11 cellular contexts compared by ENCODE assay signal in genomic region chr6:169864148-169865030, GRCh38.
DNase-seq lines count a peak whose midpoint lies in the region; ATAC-seq and TF ChIP-seq lines count a peak whose summit lies in the region.
"Had no signal": no experiment of that assay in that cellular context is flagged by ENCODE, and none has a peak within 500 bp of the region (broad histone marks: within the 10 kb centered on the region; RNA-seq: fewer than 3 reads in every experiment).

No MANE protein-coding gene starts in this region.

- TF ChIP-seq POLR2A in testis (IDR thresholded peaks at IDR 0.05) = no peak

- WGBS in testis, 2 donors = 73 to 78% methylated on average over 19 to 23 of the region's 23 CpGs

- ATAC-seq in HG03442 (IDR thresholded peaks at IDR 0.05; ENCODE audit: unreplicated experiment) (no peak), HG03095 (IDR thresholded peaks at IDR 0.05; ENCODE audit: unreplicated experiment) (no peak)

- TF ChIP-seq CTCF in testis (IDR thresholded peaks at IDR 0.05) = no peak

- peaks cover 6% of the 10 kb centered on the region for H3K4me1 ChIP-seq in testis

- H3K36me3 ChIP-seq in testis (ENCODE audit: low read depth, missing control alignments) = no peaks in the 10 kb centered on the region
- H3K36me3 ChIP-seq: brain microvascular endothelial cell had no signal

- H3K4me3 ChIP-seq in testis = no peak overlapping the region

- DNase-seq in DMS 273 (lab: John Stamatoyannopoulos, UW; ENCODE audit: unreplicated experiment) = peak; percentile 36
- no peak for DNase-seq in DMS 273 treated with DMSO at 0.1 percent for 48 hours (lab: John Stamatoyannopoulos, UW)
- DNase-seq in NCI-H2107 (lab: John Stamatoyannopoulos, UW) = peak; percentile 72
- DNase-seq in activated CD8-positive, alpha-beta memory T cell treated with anti-CD3 and anti-CD28 coated beads, Interleukin-2, amount 50 U/mL, for 48 hours = peak; percentile 46
- peak; percentile 11 for DNase-seq in testis
- DNase-seq in stimulated activated CD8-positive, alpha-beta memory T cell treated with anti-CD3 and anti-CD28 coated beads, Interleukin-4, amount 100 ng/mL, for 48 hours = no peak
- DNase-seq: activated T-cell treated with anti-CD3 and anti-CD28 coated beads, Interleukin-2, amount 50 U/mL, for 24 hours; brain microvascular endothelial cell had no signal

- H3K27ac ChIP-seq in testis = no peak overlapping the region
- H3K27ac ChIP-seq: 22Rv1, brain microvascular endothelial cell had no signal

- intact Hi-C loops in testis (cut with DNase I; ENCODE audit: low total_unique reads) = no loop called here

- no peaks in the 10 kb centered on the region for H3K27me3 ChIP-seq in testis
- H3K27me3 ChIP-seq: brain microvascular endothelial cell had no signal

- H3K9me3 ChIP-seq in testis = no peaks in the 10 kb centered on the region

Comparison
In these comparisons a context has a peak if more than half of its experiments do, and no peak if none do; other contexts are left out.
1. DNase-seq: peak in DMS 273 (single experiment), NCI-H2107 (single experiment), activated CD8-positive, alpha-beta memory T cell treated with anti-CD3 and anti-CD28 coated beads, Interleukin-2, amount 50 U/mL, for 48 hours (single experiment) and testis (single experiment); none in DMS 273 treated with DMSO at 0.1 percent for 48 hours (single experiment) and stimulated activated CD8-positive, alpha-beta memory T cell treated with anti-CD3 and anti-CD28 coated beads, Interleukin-4, amount 100 ng/mL, for 48 hours (single experiment).